Comparison of ENCODE assay signal across 8 cellular contexts in genomic region chr4:38753021-38753806, GRCh38. TPM values are rescaled to one million over a fixed set of nuclear protein-coding genes. Genes with fewer than 3 reads are reported as not detected.
DNase-seq lines count a peak whose midpoint lies in the region; ATAC-seq and TF ChIP-seq lines count a peak whose summit lies in the region.

No MANE protein-coding gene starts in this region.

- no peaks in the 10 kb centered on the region for H3K27me3 ChIP-seq in esophagus muscularis mucosa
- H3K27me3 ChIP-seq in muscle layer of duodenum (ENCODE audit: low read depth, low read length), result no peaks in the 10 kb centered on the region

- intact Hi-C loops in esophagus muscularis mucosa (cut with DNase I), result no loop called here

- H3K4me3 ChIP-seq in esophagus muscularis mucosa (peak overlapping the region in 3 of 4 donors; percentile 11 to 20 (median 13)), muscle layer of duodenum (ENCODE audit: low read depth in 1 of 2, low read length in 2 of 2) (peak overlapping the region in 1 of 2 donors; percentile 3)

- H3K27ac ChIP-seq in esophagus muscularis mucosa (replicated peaks in 1 of 4) (peak overlapping the region; percentile 70 to 83 (median 77)), muscle layer of duodenum (ENCODE audit: low read length) (peak overlapping the region; percentile 76)

- H3K36me3 ChIP-seq in esophagus muscularis mucosa, result no peaks in the 10 kb centered on the region
- H3K36me3 ChIP-seq in muscle layer of duodenum (ENCODE audit: control insufficient read depth in 1 of 2, insufficient read depth in 2 of 2, low read length in 2 of 2), result no peaks in the 10 kb centered on the region

- H3K4me1 ChIP-seq in esophagus muscularis mucosa (peaks cover 7 to 25% (median 23%) of the 10 kb centered on the region in 4 donors), muscle layer of duodenum (ENCODE audit: control insufficient read depth in 1 of 2, insufficient read depth in 2 of 2, low read length in 2 of 2) (no peaks in the 10 kb centered on the region)

- TF ChIP-seq CTCF in esophagus muscularis mucosa (IDR thresholded peaks at IDR 0.05), result no peak

- TF ChIP-seq POLR2A in esophagus muscularis mucosa (IDR thresholded peaks at IDR 0.05; ENCODE audit: low read depth), result no peak

- no peaks in the 10 kb centered on the region for H3K9me3 ChIP-seq in esophagus muscularis mucosa
- H3K9me3 ChIP-seq in muscle layer of duodenum (ENCODE audit: control insufficient read depth in 1 of 2, low read length in 2 of 2), result no peaks in the 10 kb centered on the region

- WGBS in esophagus muscularis mucosa, result 38% methylated on average over 18 of the region's 19 CpGs

- TF ChIP-seq EP300 in esophagus muscularis mucosa (IDR thresholded peaks at IDR 0.05), result no peak

- no peak for ATAC-seq in GM19328 (IDR thresholded peaks at IDR 0.05; ENCODE audit: unreplicated experiment)

- peak; percentile 48 for DNase-seq in DMS 273 treated with DMSO at 0.1 percent for 48 hours (lab: John Stamatoyannopoulos, UW)
- DNase-seq in NCI-H2171 treated with DMSO at 0.1 percent for 48 hours (lab: John Stamatoyannopoulos, UW), result peak; percentile 20
- peak; percentile 93 for DNase-seq in esophagus muscularis mucosa (ENCODE audit: extremely low spot score)
- no peak for DNase-seq in NCI-H524 treated with DMSO at 0.1 percent for 48 hours (lab: John Stamatoyannopoulos, UW)
- no peak for DNase-seq in NCI-H146 treated with DMSO at 0.1 percent for 48 hours (lab: John Stamatoyannopoulos, UW; ENCODE audit: unreplicated experiment)
- no peak for DNase-seq in UCSD-AML1 (lab: John Stamatoyannopoulos, UW; ENCODE audit: unreplicated experiment)

RNA-seq across cellular contexts. Expression of gene TLR10, which starts 29.6 kb away (rescaled TPM):
- under 1 TPM in 1 of 4 donors, not detected in 3; 0.17 TPM for total RNA-seq in esophagus muscularis mucosa

RNA-seq across cellular contexts. Expression of gene TLR1, which starts 51.4 kb away (rescaled TPM):
- 10 to 100 TPM in 2 of 4 donors, 1 to 10 TPM in 2; 4.3 to 14.9 (median 9.1) TPM for total RNA-seq in esophagus muscularis mucosa

Comparison
In these comparisons a context has a peak if more than half of its experiments do, and no peak if none do; other contexts are left out.
1. DNase-seq: peak in DMS 273 treated with DMSO at 0.1 percent for 48 hours (single experiment), NCI-H2171 treated with DMSO at 0.1 percent for 48 hours (single experiment) and esophagus muscularis mucosa (single experiment); none in NCI-H524 treated with DMSO at 0.1 percent for 48 hours (single experiment), NCI-H146 treated with DMSO at 0.1 percent for 48 hours (single experiment) and UCSD-AML1 (single experiment).